10 cellular contexts compared by ENCODE assay signal in genomic region chr2:25311866-25312575, GRCh38. TPM values are rescaled to one million over a fixed set of nuclear protein-coding genes. Genes with fewer than 3 reads are reported as not detected.
DNase-seq lines count a peak whose midpoint lies in the region; ATAC-seq and TF ChIP-seq lines count a peak whose summit lies in the region.
"Had no signal": no experiment of that assay in that cellular context is flagged by ENCODE, and none has a peak within 500 bp of the region (broad histone marks: within the 10 kb centered on the region; RNA-seq: fewer than 3 reads in every experiment).

No MANE protein-coding gene starts in this region.

- H3K4me1 Mint-ChIP-seq in brain (peaks cover 94% of the 10 kb centered on the region), chondrocyte (ENCODE audit: low read depth) (peaks cover 8% of the 10 kb centered on the region)
- peaks cover 46 to 93% (median 77%) of the 10 kb centered on the region in 7 donors for H3K4me1 Mint-ChIP-seq in naive thymus-derived CD4-positive, alpha-beta T cell

- POLR2A ChIA-PET in naive thymus-derived CD4-positive, alpha-beta T cell (lab: Charles Lee): interaction anchor here (1.1 to 2.6 kb wide), 6 partner anchors 11 to 62 kb away, joined by 3 to 14 read pairs (median 5); no protein-coding TSS in a partner anchor

- H3K9ac ChIP-seq in BLaER1 treated with 17β-estradiol and CSF1 and Interleukin-3, amounts not matched to agents 10 nM and 100 nM: peak overlapping the region in 7 of 11 experiments; percentile 3 to 89 (median 23); a peak in 4 of 22 replicates

- DNase-seq in LNCaP clone FGC (ENCODE audit: low read depth) (peak; percentile 80), foreskin fibroblast (no peak), chondrocyte (ENCODE audit: low spot score) (no peak), brain microvascular endothelial cell (no peak)
- DNase-seq in naive thymus-derived CD4-positive, alpha-beta T cell: no peak

- no peaks in the 10 kb centered on the region for H3K27me3 ChIP-seq in BLaER1 treated with 17β-estradiol and CSF1 and Interleukin-3, amounts not matched to agents 10 nM and 100 nM
- H3K27me3 ChIP-seq in naive thymus-derived CD4-positive, alpha-beta T cell (ENCODE audit: control insufficient read depth in 2 of 2, insufficient read depth in 2 of 2, low read length in 2 of 2): no peaks in the 10 kb centered on the region
- H3K27me3 ChIP-seq in brain microvascular endothelial cell (replicated peaks): no peaks in the 10 kb centered on the region

- no peaks in the 10 kb centered on the region for H3K9me3 Mint-ChIP-seq in brain
- no peaks in the 10 kb centered on the region for H3K9me3 Mint-ChIP-seq in naive thymus-derived CD4-positive, alpha-beta T cell
- H3K9me3 Mint-ChIP-seq in chondrocyte (ENCODE audit: low read depth): no peaks in the 10 kb centered on the region

- H3K9me3 ChIP-seq in BLaER1 treated with 17β-estradiol and CSF1 and Interleukin-3, amounts not matched to agents 10 nM and 100 nM (replicated peaks in 1 of 11): no peaks in the 10 kb centered on the region
- H3K9me3 ChIP-seq in naive thymus-derived CD4-positive, alpha-beta T cell (ENCODE audit: control insufficient read depth in 2 of 3, low read length in 3 of 3): no peaks in the 10 kb centered on the region

- no peak overlapping the region for H3K4me3 ChIP-seq in BLaER1 treated with 17β-estradiol and CSF1 and Interleukin-3, amounts not matched to agents 10 nM and 100 nM
- H3K4me3 ChIP-seq in LNCaP clone FGC (ENCODE audit: low read depth, low read length) (peak overlapping the region; percentile 46), foreskin fibroblast (ENCODE audit: low read depth in 1 of 2, low read length in 2 of 2) (no peak overlapping the region), brain microvascular endothelial cell (ENCODE audit: low read depth, low read length) (no peak overlapping the region)
- H3K4me3 ChIP-seq in naive thymus-derived CD4-positive, alpha-beta T cell (ENCODE audit: low read length): no peak overlapping the region
- H3K4me3 ChIP-seq: GM12878 had no signal

- TF ChIP-seq CTCF in LNCaP clone FGC (IDR thresholded peaks at IDR 0.05; ENCODE audit: control insufficient read depth, extremely low read depth, insufficient read depth): no peak
- TF ChIP-seq CTCF in brain (conservative IDR thresholded peaks at IDR 0.05): no peak
- no peak for TF ChIP-seq CTCF in foreskin fibroblast (IDR thresholded peaks at IDR 0.05; ENCODE audit: low read depth, low read length)
- TF ChIP-seq CTCF in chondrocyte (IDR thresholded peaks at IDR 0.05): no peak
- TF ChIP-seq CTCF in brain microvascular endothelial cell (IDR thresholded peaks at IDR 0.05; ENCODE audit: low read depth, low read length, missing control alignments): no peak

- CTCF ChIA-PET in naive thymus-derived CD4-positive, alpha-beta T cell (lab: Charles Lee): interaction anchor here (1.0 to 1.9 kb wide), 3 partner anchors 15 to 64 kb away, joined by 4 to 6 read pairs (median 5); no protein-coding TSS in a partner anchor

- no peak for ATAC-seq in naive thymus-derived CD4-positive, alpha-beta T cell
- no peak for ATAC-seq in GM21737 (IDR thresholded peaks at IDR 0.05; ENCODE audit: unreplicated experiment)
- ATAC-seq: activated CD4-positive, CD25-positive, alpha-beta regulatory T cell treated with anti-CD3 and anti-CD28 coated beads, Interleukin-2, amount 50 U/mL, for 24 hours; GM12878 had no signal

- H3K27ac Mint-ChIP-seq in brain (peak overlapping the region; percentile 53 to 94 (median 82)), chondrocyte (ENCODE audit: unreplicated experiment) (no peak overlapping the region)
- H3K27ac Mint-ChIP-seq in naive thymus-derived CD4-positive, alpha-beta T cell: peak overlapping the region in 8 of 9 donors; percentile 41 to 94 (median 73)

- H3K36me3 Mint-ChIP-seq in brain (peaks cover 13% of the 10 kb centered on the region), chondrocyte (ENCODE audit: low read depth) (peaks cover 4% of the 10 kb centered on the region)
- peaks cover 0 to 20% (median 0%) of the 10 kb centered on the region in 5 donors for H3K36me3 Mint-ChIP-seq in naive thymus-derived CD4-positive, alpha-beta T cell

- H3K4me3 Mint-ChIP-seq in brain: peak overlapping the region in 1 of 5 experiments; percentile 5
- H3K4me3 Mint-ChIP-seq in naive thymus-derived CD4-positive, alpha-beta T cell: peak overlapping the region in 6 of 10 donors; percentile 21 to 83 (median 80)
- H3K4me3 Mint-ChIP-seq in chondrocyte (ENCODE audit: unreplicated experiment): no peak overlapping the region

- intact Hi-C loops in naive thymus-derived CD4-positive, alpha-beta T cell (cut with micrococcal nuclease): no loop called here

- peaks cover 9 to 50% (median 36%) of the 10 kb centered on the region in 11 experiments; a peak in 21 of 22 replicates for H3K36me3 ChIP-seq in BLaER1 treated with 17β-estradiol and CSF1 and Interleukin-3, amounts not matched to agents 10 nM and 100 nM
- peaks cover 0 to 35% (median 10%) of the 10 kb centered on the region in 3 experiments for H3K36me3 ChIP-seq in naive thymus-derived CD4-positive, alpha-beta T cell (ENCODE audit: control insufficient read depth in 2 of 3, insufficient read depth in 3 of 3, low read length in 3 of 3)
- no peaks in the 10 kb centered on the region for H3K36me3 ChIP-seq in brain microvascular endothelial cell (replicated peaks)

- H4K20me1 ChIP-seq in BLaER1 treated with 17β-estradiol and CSF1 and Interleukin-3, amounts not matched to agents 10 nM and 100 nM: peaks cover 5 to 26% (median 23%) of the 10 kb centered on the region in 11 experiments; a peak in 19 of 22 replicates

- H3K27ac ChIP-seq in BLaER1 treated with 17β-estradiol and CSF1 and Interleukin-3, amounts not matched to agents 10 nM and 100 nM: peak overlapping the region in 6 of 11 experiments; percentile 86 to 99 (median 96); a peak in 6 of 22 replicates
- peak overlapping the region; percentile 79 for H3K27ac ChIP-seq in naive thymus-derived CD4-positive, alpha-beta T cell (ENCODE audit: low read depth, low read length)
- no peak overlapping the region for H3K27ac ChIP-seq in brain microvascular endothelial cell

- H3K4me2 ChIP-seq in BLaER1 treated with 17β-estradiol and CSF1 and Interleukin-3, amounts not matched to agents 10 nM and 100 nM: peak overlapping the region; percentile 84 to 98 (median 94); a peak in 19 of 22 replicates

- H3K4me1 ChIP-seq in BLaER1 treated with 17β-estradiol and CSF1 and Interleukin-3, amounts not matched to agents 10 nM and 100 nM: peaks cover 90 to 100% (median 98%) of the 10 kb centered on the region in 10 experiments
- peaks cover 34 to 75% of the 10 kb centered on the region in 2 donors for H3K4me1 ChIP-seq in naive thymus-derived CD4-positive, alpha-beta T cell (ENCODE audit: control insufficient read depth in 2 of 2, insufficient read depth in 2 of 2, low read length in 2 of 2)

- in situ Hi-C loops in brain microvascular endothelial cell (cut with HindIII; ENCODE audit: low pct_ligation_motif_present, low sequenced_read_pairs): no loop called here

- H3K27me3 Mint-ChIP-seq in brain (no peaks in the 10 kb centered on the region), chondrocyte (ENCODE audit: low read depth) (no peaks in the 10 kb centered on the region)
- H3K27me3 Mint-ChIP-seq in naive thymus-derived CD4-positive, alpha-beta T cell: no peaks in the 10 kb centered on the region

RNA-seq across cellular contexts. Expression of gene DNMT3A, which starts 29.7 kb away (rescaled TPM):
- polyA plus RNA-seq in brain (ENCODE audit: insufficient read depth, low read depth, low replicate concordance): 27.7 TPM
- total RNA-seq in naive thymus-derived CD4-positive, alpha-beta T cell: 100 to 1,000 TPM in 3 of 5 experiments, 10 to 100 TPM in 2; 78.9 to 117 (median 106) TPM
- 10 to 100 TPM; 19.4 to 29.0 TPM for polyA plus RNA-seq in naive thymus-derived CD4-positive, alpha-beta T cell
- total RNA-seq in chondrocyte: 43.9 to 56.7 TPM (median 45.4 TPM) in 3 replicates
